18 cellular contexts compared by ENCODE assay signal in the genomic region with DNA sequence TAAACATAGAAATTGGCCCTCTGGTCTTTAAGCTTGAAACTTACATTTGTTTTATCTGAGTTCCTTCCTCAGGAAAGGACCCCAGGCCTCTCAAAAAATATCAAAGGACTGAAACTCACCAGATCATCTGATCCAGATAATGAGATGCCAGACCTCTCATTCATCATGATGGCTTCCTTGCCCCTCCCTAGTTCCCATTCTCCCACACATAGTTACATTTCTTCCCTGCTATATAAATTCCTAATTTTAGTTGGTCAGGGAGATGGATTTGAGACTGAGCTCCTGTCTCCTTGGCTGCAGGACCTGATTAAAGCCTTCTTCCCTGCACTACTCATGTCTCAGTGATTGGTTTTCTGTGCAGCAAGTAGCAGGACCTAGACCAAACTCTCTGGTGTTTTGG.
"Had no signal": no experiment of that assay in that cellular context is flagged by ENCODE, and none has a peak within 500 bp of the region (broad histone marks: within the 10 kb centered on the region; RNA-seq: fewer than 3 reads in every experiment).

No MANE protein-coding gene starts in this region.

- ATAC-seq: heart left ventricle; mucosa of descending colon; natural killer cell; stimulated activated naive B cell treated with anti-CD40 and anti-IgM and Interleukin-4, amounts not matched to agents 10 μg/mL and 1 μg/mL and 100 μg/mL, for 72 hours had no signal

- DNase-seq: colonic mucosa; dermis blood vessel endothelial cell; erythroblast; heart left ventricle; hippocampal formation; kidney glomerular epithelial cell; mucosa of descending colon; natural killer cell; ovary; stimulated activated CD4-positive, alpha-beta T cell treated with anti-CD3 and anti-CD28 coated beads, Interleukin-4, amount 100 ng/mL, for 24 hours; stimulated activated naive B cell treated with anti-CD40 and anti-IgM and Interleukin-4, amounts not matched to agents 10 μg/mL and 1 μg/mL and 100 μg/mL, for 72 hours; stomach; substantia nigra had no signal

- H3K4me1 ChIP-seq: colonic mucosa, heart left ventricle, right atrium auricular region had no signal

- H3K9me3 Mint-ChIP-seq: natural killer cell; neural crest cell; stimulated activated naive B cell treated with anti-CD40 and anti-IgM and Interleukin-4, amounts not matched to agents 10 μg/mL and 1 μg/mL and 100 μg/mL, for 72 hours; type B pancreatic cell had no signal

- H3K9me3 ChIP-seq: colonic mucosa, heart left ventricle, mucosa of descending colon, ovary, right atrium auricular region, stomach, thoracic aorta had no signal

- H3K4me3 ChIP-seq: colonic mucosa, heart left ventricle, mucosa of descending colon, ovary, right atrium auricular region, smooth muscle cell, stomach, thoracic aorta had no signal

- H3K4me3 Mint-ChIP-seq: natural killer cell; neural crest cell; stimulated activated naive B cell treated with anti-CD40 and anti-IgM and Interleukin-4, amounts not matched to agents 10 μg/mL and 1 μg/mL and 100 μg/mL, for 72 hours; type B pancreatic cell had no signal

- H3K36me3 Mint-ChIP-seq: natural killer cell; stimulated activated naive B cell treated with anti-CD40 and anti-IgM and Interleukin-4, amounts not matched to agents 10 μg/mL and 1 μg/mL and 100 μg/mL, for 72 hours; type B pancreatic cell had no signal

- H3K27ac ChIP-seq: colonic mucosa, heart left ventricle, ovary, right atrium auricular region, stomach, thoracic aorta had no signal

- H3K4me1 Mint-ChIP-seq: neural crest cell had no signal

- H3K36me3 ChIP-seq: colonic mucosa, heart left ventricle, ovary, right atrium auricular region, stomach, thoracic aorta had no signal

- H3K27ac Mint-ChIP-seq: natural killer cell; stimulated activated naive B cell treated with anti-CD40 and anti-IgM and Interleukin-4, amounts not matched to agents 10 μg/mL and 1 μg/mL and 100 μg/mL, for 72 hours; type B pancreatic cell had no signal

- H3K4me2 ChIP-seq: smooth muscle cell had no signal

- H3K27me3 Mint-ChIP-seq: stimulated activated naive B cell treated with anti-CD40 and anti-IgM and Interleukin-4, amounts not matched to agents 10 μg/mL and 1 μg/mL and 100 μg/mL, for 72 hours; type B pancreatic cell had no signal

- H3K27me3 ChIP-seq: colonic mucosa, heart left ventricle, ovary, right atrium auricular region, stomach had no signal
